Comparison of ENCODE assay signal across 11 cellular contexts in the genomic region with DNA sequence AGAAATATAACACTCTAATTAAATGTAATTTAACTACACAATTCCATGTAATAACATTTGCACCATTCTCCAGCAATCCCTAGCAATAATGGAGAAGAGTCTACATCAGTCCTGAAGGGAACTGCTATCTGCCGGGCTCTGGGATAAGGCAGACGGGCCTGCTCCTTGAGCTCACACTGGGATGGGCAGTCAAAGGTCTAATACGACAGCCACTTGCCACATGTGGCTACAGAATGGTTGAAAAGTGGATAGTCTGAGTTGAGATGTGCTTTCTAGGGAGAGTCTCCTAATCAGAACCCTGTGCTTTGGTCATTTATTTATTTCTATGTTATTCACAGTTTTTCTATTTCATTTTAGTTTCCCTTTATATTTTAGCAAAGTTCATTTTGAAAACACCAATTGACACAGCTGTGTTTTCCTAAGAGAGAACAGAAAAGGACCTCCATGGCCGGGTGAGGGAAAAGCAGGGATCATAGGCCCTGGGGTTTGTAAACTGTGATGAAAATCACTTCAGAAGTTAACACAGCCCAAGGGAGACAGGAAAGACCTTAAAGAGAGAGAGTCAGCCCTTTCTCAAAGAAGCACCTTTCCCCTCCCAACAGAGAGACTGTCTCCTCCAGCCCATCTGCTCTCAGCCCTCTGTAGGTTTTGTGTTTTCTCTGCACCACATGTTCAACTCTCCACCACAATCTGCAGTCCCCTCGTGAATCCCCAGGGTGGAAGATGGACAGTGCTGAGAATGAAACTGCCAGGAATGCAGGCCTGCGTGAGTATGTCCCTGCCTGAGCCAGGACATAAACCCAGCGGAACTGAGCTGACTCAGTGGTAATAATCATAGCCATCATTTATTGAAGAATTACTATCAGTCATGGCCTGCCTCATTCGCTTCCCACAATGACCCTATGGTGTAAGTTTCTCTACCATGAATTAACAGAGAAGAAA. TPM values are rescaled to one million over a fixed set of nuclear protein-coding genes. Genes with fewer than 3 reads are reported as not detected.
DNase-seq lines count a peak whose midpoint lies in the region; ATAC-seq and TF ChIP-seq lines count a peak whose summit lies in the region.
"Had no signal": no experiment of that assay in that cellular context is flagged by ENCODE, and none has a peak within 500 bp of the region (broad histone marks: within the 10 kb centered on the region; RNA-seq: fewer than 3 reads in every experiment).

No MANE protein-coding gene starts in this region.

- intact Hi-C loops in left lung (cut with DNase I) (no loop called here), upper lobe of right lung (cut with DNase I) (no loop called here)
- intact Hi-C loops in activated naive CD4-positive, alpha-beta T cell treated with anti-CD3 and anti-CD28 coated beads for 36 hours (cut with micrococcal nuclease), result no loop called here

- no peaks in the 10 kb centered on the region for H3K36me3 Mint-ChIP-seq in T-helper 2 cell treated with Interferon-gamma antibody and Interleukin-4, amounts not matched to agents 5 μg/mL and 100 μg/mL, for 36 hours (ENCODE audit: low read depth)
- no peaks in the 10 kb centered on the region for H3K36me3 Mint-ChIP-seq in activated naive CD4-positive, alpha-beta T cell treated with anti-CD3 and anti-CD28 coated beads for 36 hours (ENCODE audit: low read depth)
- H3K36me3 Mint-ChIP-seq: naive B cell had no signal

- H3K27me3 ChIP-seq in brain microvascular endothelial cell (replicated peaks) (no peaks in the 10 kb centered on the region), left lung (no peaks in the 10 kb centered on the region), upper lobe of right lung (no peaks in the 10 kb centered on the region)

- H3K27ac ChIP-seq in brain microvascular endothelial cell, result peak overlapping the region; percentile 69
- H3K27ac ChIP-seq in left lung, result peak overlapping the region; percentile 20 to 21
- H3K27ac ChIP-seq in upper lobe of right lung, result peak overlapping the region; percentile 25

- H3K36me3 ChIP-seq in brain microvascular endothelial cell (replicated peaks) (no peaks in the 10 kb centered on the region), left lung (no peaks in the 10 kb centered on the region), upper lobe of right lung (no peaks in the 10 kb centered on the region)

- peak overlapping the region; percentile 11 for H3K27ac Mint-ChIP-seq in T-helper 2 cell treated with Interferon-gamma antibody and Interleukin-4, amounts not matched to agents 5 μg/mL and 100 μg/mL, for 36 hours
- no peak overlapping the region for H3K27ac Mint-ChIP-seq in activated naive CD4-positive, alpha-beta T cell treated with anti-CD3 and anti-CD28 coated beads for 36 hours
- H3K27ac Mint-ChIP-seq: naive B cell had no signal

- no peak for DNase-seq in T-helper 2 cell treated with Interferon-gamma antibody and Interleukin-4, amounts not matched to agents 5 μg/mL and 100 μg/mL, for 36 hours (ENCODE audit: low spot score)
- DNase-seq in T-helper 2 cell, result no peak
- DNase-seq in brain microvascular endothelial cell, result peak; percentile 83
- no peak for DNase-seq in left lung
- DNase-seq in upper lobe of right lung, result no peak
- no peak for DNase-seq in NCI-H226
- DNase-seq in activated naive CD4-positive, alpha-beta T cell treated with anti-CD3 and anti-CD28 coated beads for 36 hours, result no peak
- DNase-seq in NCI-H1436 treated with DMSO at 0.1 percent for 48 hours (lab: John Stamatoyannopoulos, UW), result no peak
- DNase-seq: 8988T; activated CD4-positive, alpha-beta T cell treated with anti-CD3 and anti-CD28 coated beads for 48 hours; naive B cell had no signal

- no peak overlapping the region for H3K4me3 Mint-ChIP-seq in T-helper 2 cell treated with Interferon-gamma antibody and Interleukin-4, amounts not matched to agents 5 μg/mL and 100 μg/mL, for 36 hours
- no peak overlapping the region for H3K4me3 Mint-ChIP-seq in activated naive CD4-positive, alpha-beta T cell treated with anti-CD3 and anti-CD28 coated beads for 36 hours
- H3K4me3 Mint-ChIP-seq: naive B cell had no signal

- ATAC-seq in left lung (no peak), upper lobe of right lung (no peak)

- CTCF ChIA-PET in activated naive CD4-positive, alpha-beta T cell treated with anti-CD3 and anti-CD28 coated beads for 36 hours (lab: Charles Lee), result interaction anchor here (1.1 kb wide), 1 partner anchor 14 kb away, joined by 5 read pairs; no protein-coding TSS in a partner anchor

- no peak overlapping the region for H3K4me3 ChIP-seq in brain microvascular endothelial cell (ENCODE audit: low read depth, low read length)
- no peak overlapping the region for H3K4me3 ChIP-seq in left lung
- H3K4me3 ChIP-seq in upper lobe of right lung, result no peak overlapping the region

- TF ChIP-seq CTCF in brain microvascular endothelial cell (IDR thresholded peaks at IDR 0.05; ENCODE audit: low read depth, low read length, missing control alignments) (peak; percentile 11), left lung (IDR thresholded peaks at IDR 0.05) (no peak), upper lobe of right lung (IDR thresholded peaks at IDR 0.05) (no peak)

- H3K4me1 ChIP-seq in left lung (peaks cover 0 to 5% of the 10 kb centered on the region in 2 donors), upper lobe of right lung (no peaks in the 10 kb centered on the region)

- H3K27me3 Mint-ChIP-seq in T-helper 2 cell treated with Interferon-gamma antibody and Interleukin-4, amounts not matched to agents 5 μg/mL and 100 μg/mL, for 36 hours (ENCODE audit: low read depth), result peaks cover under 1% of the 10 kb centered on the region
- H3K27me3 Mint-ChIP-seq in activated naive CD4-positive, alpha-beta T cell treated with anti-CD3 and anti-CD28 coated beads for 36 hours (ENCODE audit: low read depth), result no peaks in the 10 kb centered on the region

- H3K9me3 ChIP-seq in left lung (no peaks in the 10 kb centered on the region), upper lobe of right lung (no peaks in the 10 kb centered on the region)

- H3K9me3 Mint-ChIP-seq in T-helper 2 cell treated with Interferon-gamma antibody and Interleukin-4, amounts not matched to agents 5 μg/mL and 100 μg/mL, for 36 hours, result no peaks in the 10 kb centered on the region
- H3K9me3 Mint-ChIP-seq in activated naive CD4-positive, alpha-beta T cell treated with anti-CD3 and anti-CD28 coated beads for 36 hours, result no peaks in the 10 kb centered on the region
- H3K9me3 Mint-ChIP-seq: naive B cell had no signal

- in situ Hi-C loops in brain microvascular endothelial cell (cut with HindIII; ENCODE audit: low pct_ligation_motif_present, low sequenced_read_pairs), result no loop called here

- H3K4me1 Mint-ChIP-seq in T-helper 2 cell treated with Interferon-gamma antibody and Interleukin-4, amounts not matched to agents 5 μg/mL and 100 μg/mL, for 36 hours (ENCODE audit: low read depth), result peaks cover 20% of the 10 kb centered on the region
- peaks cover 15% of the 10 kb centered on the region for H3K4me1 Mint-ChIP-seq in activated naive CD4-positive, alpha-beta T cell treated with anti-CD3 and anti-CD28 coated beads for 36 hours (ENCODE audit: low read depth)

RNA-seq across cellular contexts. Expression of a gene that starts 11.6 kb away (rescaled TPM):
- under 1 TPM; 0.38 to 0.81 TPM for total RNA-seq in left lung
- total RNA-seq in upper lobe of right lung, result 0.96 TPM
- total RNA-seq in activated naive CD4-positive, alpha-beta T cell treated with anti-CD3 and anti-CD28 coated beads for 36 hours, result under 1 TPM; 0.21 to 0.27 TPM
